ENCODE assay signal across 10 cellular contexts in the genomic region with DNA sequence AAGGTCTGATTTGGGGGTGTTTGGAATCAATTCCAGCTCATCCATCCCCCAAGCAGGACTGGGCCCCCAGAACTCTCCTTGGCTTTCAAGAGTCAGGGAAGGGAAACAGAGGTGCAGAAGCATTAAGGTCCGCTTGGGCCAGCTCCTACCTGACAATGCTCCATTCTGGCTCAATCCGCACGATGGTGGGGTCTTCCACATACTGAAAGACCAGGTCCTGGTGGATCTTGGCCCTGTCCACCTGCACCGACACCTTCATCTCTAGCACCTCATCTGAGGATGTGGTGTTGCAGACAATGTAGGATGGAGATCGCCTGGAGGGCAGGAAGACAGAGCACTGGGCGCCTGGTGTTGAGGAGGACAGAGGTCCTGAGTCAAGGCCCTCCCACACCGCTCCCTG.
"Had no signal": no experiment of that assay in that cellular context is flagged by ENCODE, and none has a peak within 500 bp of the region (broad histone marks: within the 10 kb centered on the region; RNA-seq: fewer than 3 reads in every experiment).

No MANE protein-coding gene starts in this region.

- H3K4me3 Mint-ChIP-seq: HFFc6 had no signal

- H3K4me1 ChIP-seq: HAP-1 had no signal

- H3K27ac Mint-ChIP-seq: HFFc6, IgD-negative memory B cell had no signal

- FAIRE-seq: H54, HepG2 had no signal

- H3K4me3 ChIP-seq: GM23248, HAP-1 had no signal

- H2AFZ ChIP-seq: GM23248 had no signal

- ATAC-seq: HCT116, HepG2 had no signal

- DNase-seq: GM23248, GOT3, HFFc6, KBM-7 had no signal

- H3K27ac ChIP-seq: GM23248, HL-60 had no signal

- H3K4me1 Mint-ChIP-seq: IgD-negative memory B cell had no signal

- H3K36me3 ChIP-seq: HAP-1 had no signal

- H3K27me3 Mint-ChIP-seq: IgD-negative memory B cell had no signal

- H3K9me3 ChIP-seq: HAP-1 had no signal

- H3K9ac ChIP-seq: GM23248 had no signal
